ENCODE assay signal across 24 cellular contexts in genomic region chr15:74589826-74590225, GRCh38. TPM values are rescaled to one million over a fixed set of nuclear protein-coding genes. Genes with fewer than 3 reads are reported as not detected.
DNase-seq lines count a peak whose midpoint lies in the region; ATAC-seq and TF ChIP-seq lines count a peak whose summit lies in the region.
"Had no signal": no experiment of that assay in that cellular context is flagged by ENCODE, and none has a peak within 500 bp of the region (broad histone marks: within the 10 kb centered on the region; RNA-seq: fewer than 3 reads in every experiment).

No MANE protein-coding gene starts in this region.

- H3K36me3 Mint-ChIP-seq in endothelial cell (ENCODE audit: low read depth, unreplicated experiment) (peaks cover 31% of the 10 kb centered on the region), nephron progenitor cell (ENCODE audit: low read depth) (peaks cover 77% of the 10 kb centered on the region)

- peaks cover 75% of the 10 kb centered on the region for H3K4me1 Mint-ChIP-seq in endothelial cell (ENCODE audit: unreplicated experiment)
- peaks cover 64% of the 10 kb centered on the region for H3K4me1 Mint-ChIP-seq in nephron progenitor cell
- H3K4me1 Mint-ChIP-seq: B cell; immature natural killer cell; stimulated activated naive CD8-positive, alpha-beta T cell treated with anti-CD3 and anti-CD28 coated beads, Interleukin-15, amount 100 ng/mL, for 72 hours had no signal

- ATAC-seq in HG02759 (IDR thresholded peaks at IDR 0.05; ENCODE audit: unreplicated experiment) (no peak), GM21717 (IDR thresholded peaks at IDR 0.05; ENCODE audit: unreplicated experiment) (no peak)
- ATAC-seq: CD8-positive, alpha-beta T cell; PC-3; stimulated activated naive CD8-positive, alpha-beta T cell treated with anti-CD3 and anti-CD28 coated beads, Interleukin-15, amount 100 ng/mL, for 72 hours had no signal

- no peak overlapping the region for H3K4me3 ChIP-seq in AG10803 (ENCODE audit: low read length)
- H3K4me3 ChIP-seq: HAP-1, vagina had no signal

- TF ChIP-seq CTCF in AG10803 (conservative IDR thresholded peaks at IDR 0.05; ENCODE audit: low read length) (no peak), RWPE1 (conservative IDR thresholded peaks at IDR 0.05; ENCODE audit: low read depth) (no peak), endothelial cell (IDR thresholded peaks at IDR 0.05; ENCODE audit: unreplicated experiment) (no peak), nephron progenitor cell (IDR thresholded peaks at IDR 0.05) (no peak)

- CTCF ChIA-PET in RWPE1 (lab: Yijun Ruan, JAX) = interaction anchor here (0.7 to 1.0 kb wide), 2 partner anchors 123 to 217 kb away, joined by 3 read pairs; no protein-coding TSS in a partner anchor

- H3K4me3 Mint-ChIP-seq in endothelial cell (ENCODE audit: unreplicated experiment) = peak overlapping the region; percentile 81
- H3K4me3 Mint-ChIP-seq in nephron progenitor cell = peak overlapping the region; percentile 20
- H3K4me3 Mint-ChIP-seq: activated CD4-positive, alpha-beta memory T cell treated with anti-CD3 and anti-CD28 coated beads for 36 hours; B cell; CD8-positive, alpha-beta T cell; immature natural killer cell had no signal

- no peaks in the 10 kb centered on the region for H3K9me3 Mint-ChIP-seq in endothelial cell (ENCODE audit: unreplicated experiment)
- no peaks in the 10 kb centered on the region for H3K9me3 Mint-ChIP-seq in nephron progenitor cell
- H3K9me3 Mint-ChIP-seq: activated CD4-positive, alpha-beta memory T cell treated with anti-CD3 and anti-CD28 coated beads for 36 hours; CD8-positive, alpha-beta T cell; immature natural killer cell; stimulated activated naive CD8-positive, alpha-beta T cell treated with anti-CD3 and anti-CD28 coated beads, Interleukin-15, amount 100 ng/mL, for 72 hours had no signal

- DNase-seq in AG10803 (ENCODE audit: low read depth) (peak; percentile 10), RWPE1 (ENCODE audit: low spot score) (no peak), endothelial cell (ENCODE audit: low spot score) (no peak), nephron progenitor cell (no peak), NCI-H1694 treated with DMSO at 0.1 percent for 48 hours (lab: John Stamatoyannopoulos, UW) (no peak), HuH-7 (ENCODE audit: low spot score) (no peak)
- DNase-seq: activated CD4-positive, alpha-beta memory T cell treated with anti-CD3 and anti-CD28 coated beads for 36 hours; activated CD4-positive, alpha-beta T cell treated with anti-CD3 and anti-CD28 coated beads for 1 hour; activated CD8-positive, alpha-beta memory T cell treated with anti-CD3 and anti-CD28 coated beads, Interleukin-2, amount 50 U/mL, for 4 hours; activated naive CD4-positive, alpha-beta T cell treated with Interleukin-2 at 50 U/mL for 16 hours; CD8-positive, alpha-beta T cell; immature natural killer cell; NCI-H187; NCI-H526; PC-3; Right ventricle myocardium superior; stimulated activated CD8-positive, alpha-beta memory T cell treated with anti-CD3 and anti-CD28 coated beads, Interleukin-4, amount 100 ng/mL, for 48 hours; stimulated activated naive CD8-positive, alpha-beta T cell treated with anti-CD3 and anti-CD28 coated beads, Interleukin-15, amount 100 ng/mL, for 72 hours had no signal

- H3K27ac Mint-ChIP-seq in endothelial cell (ENCODE audit: unreplicated experiment) (peak overlapping the region; percentile 87), nephron progenitor cell (peak overlapping the region; percentile 84)
- H3K27ac Mint-ChIP-seq: activated CD4-positive, alpha-beta memory T cell treated with anti-CD3 and anti-CD28 coated beads for 36 hours; B cell; CD8-positive, alpha-beta T cell had no signal

- H3K27ac ChIP-seq in RWPE1 = peak overlapping the region; percentile 87
- H3K27ac ChIP-seq: neutrophil, vagina had no signal

- POLR2A ChIA-PET in RWPE1 (lab: Yijun Ruan, JAX; ENCODE audit: low non-redundant PET) = no interaction called here

- H3K27me3 Mint-ChIP-seq in endothelial cell (ENCODE audit: unreplicated experiment) (peaks cover 1% of the 10 kb centered on the region), nephron progenitor cell (ENCODE audit: low read depth, poor library complexity) (no peaks in the 10 kb centered on the region)
- H3K27me3 Mint-ChIP-seq: activated CD4-positive, alpha-beta memory T cell treated with anti-CD3 and anti-CD28 coated beads for 36 hours; B cell; stimulated activated naive CD8-positive, alpha-beta T cell treated with anti-CD3 and anti-CD28 coated beads, Interleukin-15, amount 100 ng/mL, for 72 hours had no signal

RNA-seq across cellular contexts. Expression of gene CLK3, which starts 25.8 kb away (rescaled TPM):
- 81.7 TPM for total RNA-seq in endothelial cell (ENCODE audit: unreplicated experiment)

RNA-seq across cellular contexts. Expression of gene ARID3B, which starts 48.8 kb away (rescaled TPM):
- total RNA-seq in endothelial cell (ENCODE audit: unreplicated experiment) = 70.0 TPM
